Comparison of ENCODE assay signal across 27 cellular contexts in genomic region chr6:116152620-116153019, GRCh38. TPM values are rescaled to one million over a fixed set of nuclear protein-coding genes. Genes with fewer than 3 reads are reported as not detected.
A peak's percentile ranks its signal among the peaks of the same experiment; 100 is the strongest.
DNase-seq lines count a peak whose midpoint lies in the region; ATAC-seq and TF ChIP-seq lines count a peak whose summit lies in the region.
"Had no signal": no experiment of that assay in that cellular context is flagged by ENCODE, and none has a peak within 500 bp of the region (broad histone marks: within the 10 kb centered on the region; RNA-seq: fewer than 3 reads in every experiment).

No MANE protein-coding gene starts in this region.

- H3K4me3 ChIP-seq in choroid plexus epithelial cell (ENCODE audit: low read depth, low read length): no peak overlapping the region
- H3K4me3 ChIP-seq in fibroblast of the aortic adventitia (ENCODE audit: low read depth, low read length): no peak overlapping the region
- no peak overlapping the region for H3K4me3 ChIP-seq in mucosa of descending colon
- H3K4me3 ChIP-seq in CD4-positive, alpha-beta memory T cell (ENCODE audit: low read length in 2 of 2): no peak overlapping the region
- H3K4me3 ChIP-seq: BLaER1 treated with 17β-estradiol and CSF1 and Interleukin-3, amounts not matched to agents 10 nM and 100 nM; HAP-1; PC-9; SJCRH30 had no signal

- no peaks in the 10 kb centered on the region for H3K27me3 Mint-ChIP-seq in stimulated activated naive B cell treated with anti-CD40 and anti-IgM and Interleukin-4, amounts not matched to agents 10 μg/mL and 1 μg/mL and 100 μg/mL, for 72 hours
- H3K27me3 Mint-ChIP-seq in CD4-positive, alpha-beta memory T cell: no peaks in the 10 kb centered on the region
- H3K27me3 Mint-ChIP-seq: CD4-positive, alpha-beta T cell; IgD-negative memory B cell had no signal

- TF ChIP-seq CTCF in choroid plexus epithelial cell (conservative IDR thresholded peaks at IDR 0.05; ENCODE audit: low read depth, low read length): no peak
- no peak for TF ChIP-seq CTCF in fibroblast of the aortic adventitia (IDR thresholded peaks at IDR 0.05; ENCODE audit: insufficient read depth, low read length)
- no peak for TF ChIP-seq CTCF in mucosa of descending colon (IDR thresholded peaks at IDR 0.05)
- TF ChIP-seq CTCF in GM13976 (IDR thresholded peaks at IDR 0.05; ENCODE audit: borderline replicate concordance, control extremely low read depth, extremely low read depth, insufficient read depth, missing control alignments): no peak

- H3K36me3 Mint-ChIP-seq in stimulated activated naive B cell treated with anti-CD40 and anti-IgM and Interleukin-4, amounts not matched to agents 10 μg/mL and 1 μg/mL and 100 μg/mL, for 72 hours: peaks cover 4 to 11% of the 10 kb centered on the region in 2 donors
- H3K36me3 Mint-ChIP-seq in CD4-positive, alpha-beta memory T cell: peaks cover 4 to 12% of the 10 kb centered on the region in 2 donors

- peak; percentile 86 for ATAC-seq in mucosa of descending colon
- no peak for ATAC-seq in stimulated activated naive B cell treated with anti-CD40 and anti-IgM and Interleukin-4, amounts not matched to agents 10 μg/mL and 1 μg/mL and 100 μg/mL, for 72 hours (replicated peaks)
- ATAC-seq: Right ventricle myocardium inferior, SK-N-SH treated with all-trans-retinoic acid at 6 μM for 48 hours had no signal

- DNase-seq in NCI-H69 (lab: John Stamatoyannopoulos, UW): peak; percentile 1
- peak; percentile 61 for DNase-seq in choroid plexus epithelial cell (ENCODE audit: low read depth)
- DNase-seq in fibroblast of the aortic adventitia (ENCODE audit: low read depth): peak; percentile 10
- no peak for DNase-seq in mucosa of descending colon
- DNase-seq in NCI-H2107 (lab: John Stamatoyannopoulos, UW): no peak
- no peak for DNase-seq in stimulated activated naive B cell treated with anti-CD40 and anti-IgM and Interleukin-4, amounts not matched to agents 10 μg/mL and 1 μg/mL and 100 μg/mL, for 72 hours
- DNase-seq in GM13976 (ENCODE audit: low spot score): no peak
- DNase-seq in CD4-positive, alpha-beta memory T cell: no peak
- DNase-seq: CD4-positive, alpha-beta T cell; COR-L47; DMS53; GOT3; NCI-H1048; NCI-H1417; NCI-H1694; NCI-H2029 treated with DMSO at 0.1 percent for 48 hours; NCI-H524; NCI-H774; NK-92 treated with Interleukin-12 subunit alpha and Interleukin-12 subunit beta, amount 100 ng/mL, for 24 hours had no signal

- no peaks in the 10 kb centered on the region for H3K9me3 Mint-ChIP-seq in stimulated activated naive B cell treated with anti-CD40 and anti-IgM and Interleukin-4, amounts not matched to agents 10 μg/mL and 1 μg/mL and 100 μg/mL, for 72 hours
- H3K9me3 Mint-ChIP-seq in CD4-positive, alpha-beta memory T cell: no peaks in the 10 kb centered on the region
- H3K9me3 Mint-ChIP-seq: CD4-positive, alpha-beta T cell; IgD-negative memory B cell had no signal

- CTCF ChIA-PET in CD4-positive, alpha-beta memory T cell (lab: Charles Lee; ENCODE audit: partially characterized antibody): no interaction called here

- peaks cover 3 to 5% of the 10 kb centered on the region in 2 donors for H3K4me1 Mint-ChIP-seq in stimulated activated naive B cell treated with anti-CD40 and anti-IgM and Interleukin-4, amounts not matched to agents 10 μg/mL and 1 μg/mL and 100 μg/mL, for 72 hours
- peaks cover 0 to 7% (median 4%) of the 10 kb centered on the region in 4 donors for H3K4me1 Mint-ChIP-seq in CD4-positive, alpha-beta memory T cell

- in situ Hi-C loops in GM13976 (cut with MboI; ENCODE audit: low sequenced_read_pairs, unreplicated experiment): no loop called here

- no peak overlapping the region for H3K4me3 Mint-ChIP-seq in stimulated activated naive B cell treated with anti-CD40 and anti-IgM and Interleukin-4, amounts not matched to agents 10 μg/mL and 1 μg/mL and 100 μg/mL, for 72 hours
- H3K4me3 Mint-ChIP-seq in CD4-positive, alpha-beta memory T cell: no peak overlapping the region
- H3K4me3 Mint-ChIP-seq: CD4-positive, alpha-beta T cell; IgD-negative memory B cell had no signal

- intact Hi-C loops in mucosa of descending colon (cut with DNase I, micrococcal nuclease): no loop called here
- intact Hi-C loops in CD4-positive, alpha-beta memory T cell (cut with micrococcal nuclease): no loop called here

- no peaks in the 10 kb centered on the region for H3K36me3 ChIP-seq in mucosa of descending colon (ENCODE audit: low read depth)
- H3K36me3 ChIP-seq in CD4-positive, alpha-beta memory T cell (ENCODE audit: insufficient read depth, low read length): no peaks in the 10 kb centered on the region
- H3K36me3 ChIP-seq: BLaER1 treated with 17β-estradiol and CSF1 and Interleukin-3, amounts not matched to agents 10 nM and 100 nM; HAP-1; SJCRH30 had no signal

- H3K27ac ChIP-seq in CD4-positive, alpha-beta memory T cell (ENCODE audit: low read depth, low read length): no peak overlapping the region
- H3K27ac ChIP-seq: BLaER1 treated with 17β-estradiol and CSF1 and Interleukin-3, amounts not matched to agents 10 nM and 100 nM; PC-9; SJCRH30 had no signal

- POLR2A ChIA-PET in CD4-positive, alpha-beta memory T cell (lab: Charles Lee; ENCODE audit: partially characterized antibody): no interaction called here

- no peak overlapping the region for H3K27ac Mint-ChIP-seq in stimulated activated naive B cell treated with anti-CD40 and anti-IgM and Interleukin-4, amounts not matched to agents 10 μg/mL and 1 μg/mL and 100 μg/mL, for 72 hours
- peak overlapping the region in 1 of 7 donors; percentile 61 for H3K27ac Mint-ChIP-seq in CD4-positive, alpha-beta memory T cell
- H3K27ac Mint-ChIP-seq: CD4-positive, alpha-beta T cell; IgD-negative memory B cell had no signal

- H3K27me3 ChIP-seq in CD4-positive, alpha-beta memory T cell (ENCODE audit: insufficient read depth, low read length): no peaks in the 10 kb centered on the region
- H3K27me3 ChIP-seq: BLaER1 treated with 17β-estradiol and CSF1 and Interleukin-3, amounts not matched to agents 10 nM and 100 nM; SJCRH30 had no signal

- H3K4me1 ChIP-seq in mucosa of descending colon (ENCODE audit: low read depth): no peaks in the 10 kb centered on the region
- no peaks in the 10 kb centered on the region for H3K4me1 ChIP-seq in CD4-positive, alpha-beta memory T cell (ENCODE audit: insufficient read depth, low read length)
- H3K4me1 ChIP-seq: BLaER1 treated with 17β-estradiol and CSF1 and Interleukin-3, amounts not matched to agents 10 nM and 100 nM; HAP-1 had no signal

- no peaks in the 10 kb centered on the region for H3K9me3 ChIP-seq in mucosa of descending colon
- no peaks in the 10 kb centered on the region for H3K9me3 ChIP-seq in CD4-positive, alpha-beta memory T cell (ENCODE audit: control insufficient read depth in 1 of 2, low read length in 2 of 2)
- H3K9me3 ChIP-seq: BLaER1 treated with 17β-estradiol and CSF1 and Interleukin-3, amounts not matched to agents 10 nM and 100 nM; HAP-1; SJCRH30 had no signal

RNA-seq across cellular contexts. Expression of gene COL10A1, which starts 26.7 kb away (rescaled TPM):
- total RNA-seq in fibroblast of the aortic adventitia (ENCODE audit: low replicate concordance) (not detected in 2 replicates), mucosa of descending colon (not detected)
- not detected for total RNA-seq in CD4-positive, alpha-beta memory T cell
- polyA plus RNA-seq in CD4-positive, alpha-beta memory T cell: not detected
- total RNA-seq: CD4-positive, alpha-beta T cell; G401; PC-9; Right ventricle myocardium inferior had no signal

RNA-seq across cellular contexts. Expression of gene NT5DC1, which starts 52.0 kb away (rescaled TPM):
- total RNA-seq in fibroblast of the aortic adventitia (ENCODE audit: low replicate concordance): 7.2 and 14.0 TPM in 2 replicates
- total RNA-seq in mucosa of descending colon: 10 to 100 TPM; 32.6 to 49.6 (median 43.2) TPM
- total RNA-seq in CD4-positive, alpha-beta memory T cell: 10 to 100 TPM; 50.5 to 51.9 TPM
- 10 to 100 TPM; 64.8 to 78.4 TPM for polyA plus RNA-seq in CD4-positive, alpha-beta memory T cell

Comparison
In these comparisons a context has a peak if more than half of its experiments do, and no peak if none do; other contexts are left out.
1. DNase-seq: peak in NCI-H69 (single experiment), choroid plexus epithelial cell (single experiment) and fibroblast of the aortic adventitia (single experiment); none in mucosa of descending colon (0 of 3), NCI-H2107 (single experiment), stimulated activated naive B cell treated with anti-CD40 and anti-IgM and Interleukin-4, amounts not matched to agents 10 μg/mL and 1 μg/mL and 100 μg/mL, for 72 hours (single experiment), GM13976 (single experiment) and CD4-positive, alpha-beta memory T cell (0 of 5).